32 cellular contexts compared by ENCODE assay signal in genomic region chrX:103002576-103002975, GRCh38.
"Had no signal": no experiment of that assay in that cellular context is flagged by ENCODE, and none has a peak within 500 bp of the region (broad histone marks: within the 10 kb centered on the region; RNA-seq: fewer than 3 reads in every experiment).

No MANE protein-coding gene starts in this region.

- ATAC-seq: activated CD4-positive, CD25-positive, alpha-beta regulatory T cell treated with anti-CD3 and anti-CD28 coated beads, Interleukin-2, amount 50 U/mL, for 24 hours; activated naive CD8-positive, alpha-beta T cell treated with anti-CD3 and anti-CD28 coated beads, Interleukin-2, amount 50 U/mL, for 24 hours; left ventricle myocardium superior; stimulated activated effector memory CD8-positive, alpha-beta T cell treated with anti-CD3 and anti-CD28 coated beads, Interleukin-12 subunit alpha, Interleukin-12 subunit beta, amount 100 ng/mL, for 72 hours had no signal

- H3K27ac Mint-ChIP-seq: activated naive CD4-positive, alpha-beta T cell treated with anti-CD3 and anti-CD28 coated beads, Interleukin-2, amount 50 U/mL, for 24 hours; activated naive CD8-positive, alpha-beta T cell treated with anti-CD3 and anti-CD28 coated beads, Interleukin-2, amount 50 U/mL, for 24 hours; activated T-cell treated with anti-CD3 and anti-CD28 coated beads, Interleukin-2, amount 50 U/mL, for 24 hours; brain; dendritic cell treated with granulocyte-macrophage colony-stimulating factor and Interleukin-4, amounts not matched to agents 40 ng/mL and 50 ng/mL, for 4 days; mesothelial cell of epicardium; naive B cell; nephron progenitor cell; stimulated activated effector memory CD8-positive, alpha-beta T cell treated with anti-CD3 and anti-CD28 coated beads, Interleukin-12 subunit alpha, Interleukin-12 subunit beta, amount 100 ng/mL, for 72 hours; stimulated activated naive CD8-positive, alpha-beta T cell treated with anti-CD3 and anti-CD28 coated beads, Interleukin-15, Interleukin-2, amounts not matched to agents 100 ng/mL and 50 ng/mL, for 24 hours; T-helper 1 cell treated with Interleukin-12 subunit alpha and Interleukin-12 subunit beta and Interleukin-4 antibody, amounts not matched to agents 30 μg/mL and 1 μg/mL, for 36 hours; type B pancreatic cell had no signal

- H3K4me3 Mint-ChIP-seq: activated naive CD4-positive, alpha-beta T cell treated with anti-CD3 and anti-CD28 coated beads, Interleukin-2, amount 50 U/mL, for 24 hours; activated naive CD8-positive, alpha-beta T cell treated with anti-CD3 and anti-CD28 coated beads, Interleukin-2, amount 50 U/mL, for 24 hours; activated T-cell treated with anti-CD3 and anti-CD28 coated beads, Interleukin-2, amount 50 U/mL, for 24 hours; brain; dendritic cell treated with granulocyte-macrophage colony-stimulating factor and Interleukin-4, amounts not matched to agents 40 ng/mL and 50 ng/mL, for 4 days; mesothelial cell of epicardium; naive B cell; nephron progenitor cell; stimulated activated effector memory CD8-positive, alpha-beta T cell treated with anti-CD3 and anti-CD28 coated beads, Interleukin-12 subunit alpha, Interleukin-12 subunit beta, amount 100 ng/mL, for 72 hours; stimulated activated naive CD8-positive, alpha-beta T cell treated with anti-CD3 and anti-CD28 coated beads, Interleukin-15, Interleukin-2, amounts not matched to agents 100 ng/mL and 50 ng/mL, for 24 hours; T-helper 1 cell treated with Interleukin-12 subunit alpha and Interleukin-12 subunit beta and Interleukin-4 antibody, amounts not matched to agents 30 μg/mL and 1 μg/mL, for 36 hours; type B pancreatic cell had no signal

- H3K4me1 Mint-ChIP-seq: activated naive CD4-positive, alpha-beta T cell treated with anti-CD3 and anti-CD28 coated beads, Interleukin-2, amount 50 U/mL, for 24 hours; activated naive CD8-positive, alpha-beta T cell treated with anti-CD3 and anti-CD28 coated beads, Interleukin-2, amount 50 U/mL, for 24 hours; brain; mesothelial cell of epicardium; naive B cell; stimulated activated effector memory CD8-positive, alpha-beta T cell treated with anti-CD3 and anti-CD28 coated beads, Interleukin-12 subunit alpha, Interleukin-12 subunit beta, amount 100 ng/mL, for 72 hours had no signal

- H3K27me3 Mint-ChIP-seq: activated naive CD4-positive, alpha-beta T cell treated with anti-CD3 and anti-CD28 coated beads, Interleukin-2, amount 50 U/mL, for 24 hours; brain; dendritic cell treated with granulocyte-macrophage colony-stimulating factor and Interleukin-4, amounts not matched to agents 40 ng/mL and 50 ng/mL, for 4 days; stimulated activated naive CD8-positive, alpha-beta T cell treated with anti-CD3 and anti-CD28 coated beads, Interleukin-15, Interleukin-2, amounts not matched to agents 100 ng/mL and 50 ng/mL, for 24 hours; type B pancreatic cell had no signal

- H3K9me3 ChIP-seq: esophagus muscularis mucosa, neutrophil, sigmoid colon, vagina had no signal

- H3K27ac ChIP-seq: esophagus muscularis mucosa, neutrophil, sigmoid colon, vagina, WERI-Rb-1 had no signal

- FAIRE-seq: keratinocyte, small intestine had no signal

- H3K36me3 ChIP-seq: esophagus muscularis mucosa, neutrophil, sigmoid colon, vagina, WERI-Rb-1 had no signal

- H3K9me3 Mint-ChIP-seq: activated naive CD4-positive, alpha-beta T cell treated with anti-CD3 and anti-CD28 coated beads, Interleukin-2, amount 50 U/mL, for 24 hours; activated naive CD8-positive, alpha-beta T cell treated with anti-CD3 and anti-CD28 coated beads, Interleukin-2, amount 50 U/mL, for 24 hours; activated T-cell treated with anti-CD3 and anti-CD28 coated beads, Interleukin-2, amount 50 U/mL, for 24 hours; brain; dendritic cell treated with granulocyte-macrophage colony-stimulating factor and Interleukin-4, amounts not matched to agents 40 ng/mL and 50 ng/mL, for 4 days; naive B cell; stimulated activated effector memory CD8-positive, alpha-beta T cell treated with anti-CD3 and anti-CD28 coated beads, Interleukin-12 subunit alpha, Interleukin-12 subunit beta, amount 100 ng/mL, for 72 hours; stimulated activated naive CD8-positive, alpha-beta T cell treated with anti-CD3 and anti-CD28 coated beads, Interleukin-15, Interleukin-2, amounts not matched to agents 100 ng/mL and 50 ng/mL, for 24 hours; T-helper 1 cell treated with Interleukin-12 subunit alpha and Interleukin-12 subunit beta and Interleukin-4 antibody, amounts not matched to agents 30 μg/mL and 1 μg/mL, for 36 hours; type B pancreatic cell had no signal

- H3K4me3 ChIP-seq: esophagus muscularis mucosa, sigmoid colon, vagina had no signal

- DNase-seq: activated CD4-positive, alpha-beta T cell treated with anti-CD3 and anti-CD28 coated beads for 48 hours; activated CD4-positive, alpha-beta T cell treated with anti-CD3 and anti-CD28 coated beads, Interleukin-2, amount 50 U/mL, for 48 hours; activated CD8-positive, alpha-beta memory T cell treated with anti-CD3 and anti-CD28 coated beads, Interleukin-2, amount 50 U/mL, for 48 hours; activated gamma-delta T cell; activated naive CD8-positive, alpha-beta T cell treated with anti-CD3 and anti-CD28 coated beads, Interleukin-2, amount 50 U/mL, for 24 hours; activated T-cell treated with anti-CD3 and anti-CD28 coated beads, Interleukin-2, amount 50 U/mL, for 24 hours; head of caudate nucleus; hippocampal formation; left cardiac atrium; left ventricle myocardium superior; mammary epithelial cell; naive B cell; nephron progenitor cell; sigmoid colon; small intestine; stimulated activated CD4-positive, alpha-beta T cell treated with anti-CD3 and anti-CD28 coated beads, Interleukin-4, amount 100 ng/mL, for 24 hours; SW 1271; T1000; WERI-Rb-1 had no signal

- H3K36me3 Mint-ChIP-seq: activated naive CD4-positive, alpha-beta T cell treated with anti-CD3 and anti-CD28 coated beads, Interleukin-2, amount 50 U/mL, for 24 hours; brain; mesothelial cell of epicardium; naive B cell; stimulated activated effector memory CD8-positive, alpha-beta T cell treated with anti-CD3 and anti-CD28 coated beads, Interleukin-12 subunit alpha, Interleukin-12 subunit beta, amount 100 ng/mL, for 72 hours; type B pancreatic cell had no signal

- H3K4me1 ChIP-seq: esophagus muscularis mucosa, sigmoid colon, vagina had no signal

- H3K27me3 ChIP-seq: esophagus muscularis mucosa, neutrophil, sigmoid colon, vagina had no signal
